Comparison of ENCODE assay signal across 10 cellular contexts in the genomic region with DNA sequence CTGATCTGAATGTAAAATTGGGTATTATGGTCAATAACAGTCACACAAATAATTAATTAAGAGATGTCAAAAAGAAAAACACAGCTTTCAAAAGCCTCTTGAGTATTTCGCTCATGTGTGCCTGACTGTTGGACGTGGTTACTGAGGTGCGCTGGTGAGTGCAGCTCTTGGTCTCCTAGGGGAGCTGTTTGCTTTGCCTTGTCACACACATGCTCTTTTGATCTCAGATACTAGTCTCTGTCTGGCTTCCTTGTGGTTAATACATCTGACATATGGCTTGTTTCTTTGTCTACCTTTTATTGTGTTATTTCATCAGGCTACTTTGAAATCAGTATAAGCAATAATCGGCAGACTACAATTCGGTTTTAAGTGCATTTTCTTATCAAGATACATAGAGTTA. TPM values are rescaled to one million over a fixed set of nuclear protein-coding genes. Genes with fewer than 3 reads are reported as not detected.
DNase-seq lines count a peak whose midpoint lies in the region; ATAC-seq and TF ChIP-seq lines count a peak whose summit lies in the region.
"Had no signal": no experiment of that assay in that cellular context is flagged by ENCODE, and none has a peak within 500 bp of the region (broad histone marks: within the 10 kb centered on the region; RNA-seq: fewer than 3 reads in every experiment).

No MANE protein-coding gene starts in this region.

- TF ChIP-seq CTCF in brain microvascular endothelial cell (IDR thresholded peaks at IDR 0.05; ENCODE audit: low read depth, low read length, missing control alignments) (peak; percentile 14), thyroid gland (IDR thresholded peaks at IDR 0.05) (peak in 1 of 6 experiments; percentile 12)

- H3K27me3 ChIP-seq in brain microvascular endothelial cell (replicated peaks) = no peaks in the 10 kb centered on the region
- no peaks in the 10 kb centered on the region for H3K27me3 ChIP-seq in thyroid gland

- peaks cover 17% of the 10 kb centered on the region for H3K27me3 Mint-ChIP-seq in activated naive CD8-positive, alpha-beta T cell treated with anti-CD3 and anti-CD28 coated beads, Interleukin-2, amount 10 ng/mL, durations not matched to agents 7 days and 5 days
- H3K27me3 Mint-ChIP-seq in activated naive CD8-positive, alpha-beta T cell treated with anti-CD3 and anti-CD28 coated beads for 36 hours = peaks cover 22% of the 10 kb centered on the region

- POLR2A ChIA-PET in activated naive CD8-positive, alpha-beta T cell treated with anti-CD3 and anti-CD28 coated beads, Interleukin-2, amount 10 ng/mL, durations not matched to agents 7 days and 5 days (lab: Charles Lee) = no interaction called here

- intact Hi-C loops in thyroid gland (cut with DNase I) = no loop called here

- H3K27ac Mint-ChIP-seq in activated naive CD8-positive, alpha-beta T cell treated with anti-CD3 and anti-CD28 coated beads, Interleukin-2, amount 10 ng/mL, durations not matched to agents 7 days and 5 days = no peak overlapping the region
- no peak overlapping the region for H3K27ac Mint-ChIP-seq in activated naive CD8-positive, alpha-beta T cell treated with anti-CD3 and anti-CD28 coated beads for 36 hours

- in situ Hi-C loops in brain microvascular endothelial cell (cut with HindIII; ENCODE audit: low pct_ligation_motif_present, low sequenced_read_pairs) = no loop called here

- no peaks in the 10 kb centered on the region for H3K9me3 ChIP-seq in thyroid gland

- H3K27ac ChIP-seq in brain microvascular endothelial cell (no peak overlapping the region), thyroid gland (no peak overlapping the region)

- ATAC-seq in activated naive CD8-positive, alpha-beta T cell treated with anti-CD3 and anti-CD28 coated beads, Interleukin-2, amount 10 ng/mL, durations not matched to agents 7 days and 5 days (ENCODE audit: low read depth) = peak; percentile 63
- ATAC-seq in HG02588 (IDR thresholded peaks at IDR 0.05; ENCODE audit: unreplicated experiment) (no peak), GM18505 (IDR thresholded peaks at IDR 0.05; ENCODE audit: unreplicated experiment) (no peak)

- H3K9me3 Mint-ChIP-seq in activated naive CD8-positive, alpha-beta T cell treated with anti-CD3 and anti-CD28 coated beads, Interleukin-2, amount 10 ng/mL, durations not matched to agents 7 days and 5 days = no peaks in the 10 kb centered on the region
- H3K9me3 Mint-ChIP-seq in activated naive CD8-positive, alpha-beta T cell treated with anti-CD3 and anti-CD28 coated beads for 36 hours = no peaks in the 10 kb centered on the region

- DNase-seq in activated naive CD8-positive, alpha-beta T cell treated with anti-CD3 and anti-CD28 coated beads, Interleukin-2, amount 10 ng/mL, durations not matched to agents 7 days and 5 days = no peak
- no peak for DNase-seq in activated naive CD8-positive, alpha-beta T cell treated with anti-CD3 and anti-CD28 coated beads for 36 hours
- DNase-seq in NCI-H2107 treated with DMSO at 0.1 percent for 48 hours (lab: John Stamatoyannopoulos, UW; ENCODE audit: unreplicated experiment) (peak; percentile 67), brain microvascular endothelial cell (no peak), thyroid gland (peak; percentile 12 to 23)
- no peak for DNase-seq in stimulated activated CD4-positive, alpha-beta T cell treated with anti-CD3 and anti-CD28 coated beads, Interleukin-15, amount 100 ng/mL, for 24 hours
- DNase-seq: GOT3, nucleus accumbens had no signal

- H3K4me1 Mint-ChIP-seq in activated naive CD8-positive, alpha-beta T cell treated with anti-CD3 and anti-CD28 coated beads, Interleukin-2, amount 10 ng/mL, durations not matched to agents 7 days and 5 days = peaks cover 4% of the 10 kb centered on the region
- peaks cover 3% of the 10 kb centered on the region for H3K4me1 Mint-ChIP-seq in activated naive CD8-positive, alpha-beta T cell treated with anti-CD3 and anti-CD28 coated beads for 36 hours

- H3K4me3 Mint-ChIP-seq in activated naive CD8-positive, alpha-beta T cell treated with anti-CD3 and anti-CD28 coated beads, Interleukin-2, amount 10 ng/mL, durations not matched to agents 7 days and 5 days = no peak overlapping the region
- no peak overlapping the region for H3K4me3 Mint-ChIP-seq in activated naive CD8-positive, alpha-beta T cell treated with anti-CD3 and anti-CD28 coated beads for 36 hours

- no peak overlapping the region for H3K4me3 ChIP-seq in brain microvascular endothelial cell (ENCODE audit: low read depth, low read length)
- H3K4me3 ChIP-seq in thyroid gland (replicated peaks in 1 of 3) = no peak overlapping the region

- H3K4me1 ChIP-seq in thyroid gland = no peaks in the 10 kb centered on the region

- H3K36me3 Mint-ChIP-seq in activated naive CD8-positive, alpha-beta T cell treated with anti-CD3 and anti-CD28 coated beads, Interleukin-2, amount 10 ng/mL, durations not matched to agents 7 days and 5 days = no peaks in the 10 kb centered on the region
- H3K36me3 Mint-ChIP-seq in activated naive CD8-positive, alpha-beta T cell treated with anti-CD3 and anti-CD28 coated beads for 36 hours = no peaks in the 10 kb centered on the region

- TF ChIP-seq POLR2A in thyroid gland (IDR thresholded peaks at IDR 0.05) (no peak), GM18505 (IDR thresholded peaks at IDR 0.05; ENCODE audit: borderline replicate concordance, extremely low read depth, insufficient read depth, insufficient read length) (no peak)

- H3K36me3 ChIP-seq in brain microvascular endothelial cell (replicated peaks) (no peaks in the 10 kb centered on the region), thyroid gland (no peaks in the 10 kb centered on the region)

- 38 to 54% methylated on average over 5 of the region's 5 CpGs for WGBS in thyroid gland, 2 donors

RNA-seq across cellular contexts. Expression of gene PCSK1, which starts 51.5 kb away (rescaled TPM):
- total RNA-seq in activated naive CD8-positive, alpha-beta T cell treated with anti-CD3 and anti-CD28 coated beads, Interleukin-2, amount 10 ng/mL, durations not matched to agents 7 days and 5 days = not detected
- not detected for total RNA-seq in activated naive CD8-positive, alpha-beta T cell treated with anti-CD3 and anti-CD28 coated beads for 36 hours
- 10 to 100 TPM in 1 of 4 donors, 1 to 10 TPM in 3; 2.3 to 16.8 (median 7.3) TPM for total RNA-seq in thyroid gland

Comparison
In these comparisons a context has a peak if more than half of its experiments do, and no peak if none do; other contexts are left out.
1. DNase-seq: peak in NCI-H2107 treated with DMSO at 0.1 percent for 48 hours (single experiment) and thyroid gland (2 of 2); none in activated naive CD8-positive, alpha-beta T cell treated with anti-CD3 and anti-CD28 coated beads, Interleukin-2, amount 10 ng/mL, durations not matched to agents 7 days and 5 days (single experiment), activated naive CD8-positive, alpha-beta T cell treated with anti-CD3 and anti-CD28 coated beads for 36 hours (single experiment), brain microvascular endothelial cell (single experiment) and stimulated activated CD4-positive, alpha-beta T cell treated with anti-CD3 and anti-CD28 coated beads, Interleukin-15, amount 100 ng/mL, for 24 hours (single experiment).